ENCODE assay signal across 18 cellular contexts in the genomic region with DNA sequence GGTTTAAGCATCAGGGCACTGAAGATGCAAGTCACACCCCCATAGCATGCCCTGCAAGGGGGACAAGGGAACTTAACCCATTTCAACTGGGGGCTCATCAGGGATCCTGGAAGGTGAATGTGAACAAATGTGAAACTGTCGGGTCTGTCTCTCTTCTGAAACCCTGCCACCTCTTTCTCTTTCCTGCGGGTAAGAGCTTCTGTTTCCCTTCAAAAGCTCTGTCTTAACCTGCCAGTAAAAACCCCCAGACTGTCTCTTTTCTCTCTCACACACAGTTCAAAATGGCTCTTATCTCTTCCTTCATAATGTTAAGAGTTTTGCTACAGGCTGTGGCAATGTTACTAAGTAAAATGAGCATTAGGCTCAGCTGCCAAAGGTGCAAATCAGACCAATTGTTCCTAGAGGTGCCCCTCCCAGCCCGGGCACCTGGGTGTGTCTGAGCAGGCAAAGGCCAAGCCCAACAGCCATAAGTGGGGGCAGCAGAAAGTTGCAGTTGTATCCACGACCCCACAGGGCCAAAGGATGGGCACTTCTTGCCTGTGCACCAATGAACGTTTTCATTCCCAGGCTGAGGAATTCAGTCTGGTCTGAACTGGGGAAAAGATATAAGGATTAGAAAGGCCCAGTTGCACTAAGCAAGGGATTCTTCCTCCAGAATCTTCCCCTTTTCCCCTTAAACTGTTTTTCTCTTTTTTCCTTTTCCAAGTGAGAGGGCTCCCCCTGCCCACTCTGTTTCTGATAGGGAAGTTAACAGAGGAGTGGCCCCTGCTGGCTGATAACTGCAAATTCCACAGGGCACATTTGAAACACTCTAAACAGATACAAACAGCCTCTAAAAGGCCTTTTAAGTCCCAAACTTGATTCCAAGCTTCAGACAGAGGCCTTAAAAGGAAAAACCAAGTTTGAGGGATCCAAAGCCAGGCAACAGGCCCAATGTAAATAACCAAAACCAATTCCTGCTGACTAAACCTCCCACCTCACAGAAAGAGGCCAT.
DNase-seq lines count a peak whose midpoint lies in the region; ATAC-seq and TF ChIP-seq lines count a peak whose summit lies in the region.
"Had no signal": no experiment of that assay in that cellular context is flagged by ENCODE, and none has a peak within 500 bp of the region (broad histone marks: within the 10 kb centered on the region; RNA-seq: fewer than 3 reads in every experiment).

No MANE protein-coding gene starts in this region.

- H3K9ac ChIP-seq in MM.1S (ENCODE audit: low read length), result no peak overlapping the region
- H3K9ac ChIP-seq: KMS-11 had no signal

- H3K27me3 Mint-ChIP-seq in neural crest cell (ENCODE audit: low read depth), result no peaks in the 10 kb centered on the region
- H3K27me3 Mint-ChIP-seq: activated naive CD8-positive, alpha-beta T cell; central memory CD8-positive, alpha-beta T cell; stimulated activated naive CD8-positive, alpha-beta T cell treated with anti-CD3 and anti-CD28 coated beads, Interleukin-15, amount 100 ng/mL, for 72 hours had no signal

- no peaks in the 10 kb centered on the region for H3K9me2 ChIP-seq in MM.1S (replicated peaks; ENCODE audit: insufficient read depth, low read length)

- no peaks in the 10 kb centered on the region for H3K79me2 ChIP-seq in MM.1S (ENCODE audit: low read length)

- H3K4me3 Mint-ChIP-seq in neural crest cell, result no peak overlapping the region
- H3K4me3 Mint-ChIP-seq: activated naive CD8-positive, alpha-beta T cell; CD14-positive monocyte; central memory CD8-positive, alpha-beta T cell; stimulated activated naive CD8-positive, alpha-beta T cell treated with anti-CD3 and anti-CD28 coated beads, Interleukin-15, amount 100 ng/mL, for 72 hours; T-helper 2 cell treated with Interferon-gamma antibody and Interleukin-4, amounts not matched to agents 5 μg/mL and 100 μg/mL, for 36 hours had no signal

- H3K4me3 ChIP-seq in H7 (ENCODE audit: insufficient read depth, low read depth, low read length) (no peak overlapping the region), MM.1S (ENCODE audit: low read length) (no peak overlapping the region), brain microvascular endothelial cell (ENCODE audit: low read depth, low read length) (no peak overlapping the region), left lung (no peak overlapping the region)
- H3K4me3 ChIP-seq: gastroesophageal sphincter, GM12878, prostate gland had no signal

- H2AFZ ChIP-seq in MM.1S (ENCODE audit: low read length), result peak overlapping the region; percentile 79

- TF ChIP-seq CTCF in MM.1S (IDR thresholded peaks at IDR 0.05; ENCODE audit: low read length) (peak; percentile 48), brain microvascular endothelial cell (IDR thresholded peaks at IDR 0.05; ENCODE audit: low read depth, low read length, missing control alignments) (peak; percentile 56), neural crest cell (conservative IDR thresholded peaks at IDR 0.05) (peak; percentile 53), left lung (IDR thresholded peaks at IDR 0.05) (no peak)

- peaks cover 16% of the 10 kb centered on the region for H3K4me1 ChIP-seq in MM.1S (ENCODE audit: low read length)
- no peaks in the 10 kb centered on the region for H3K4me1 ChIP-seq in left lung
- H3K4me1 ChIP-seq: gastroesophageal sphincter, prostate gland had no signal

- no peaks in the 10 kb centered on the region for H3K4me1 Mint-ChIP-seq in neural crest cell
- H3K4me1 Mint-ChIP-seq: CD14-positive monocyte; central memory CD8-positive, alpha-beta T cell; stimulated activated naive CD8-positive, alpha-beta T cell treated with anti-CD3 and anti-CD28 coated beads, Interleukin-15, amount 100 ng/mL, for 72 hours had no signal

- H3K9me3 Mint-ChIP-seq in neural crest cell, result peaks cover 3% of the 10 kb centered on the region

- H3K27ac ChIP-seq in MM.1S (ENCODE audit: low read length), result peak overlapping the region; percentile 56; the same call in 1 of the 2 replicates
- no peak overlapping the region for H3K27ac ChIP-seq in brain microvascular endothelial cell
- no peak overlapping the region for H3K27ac ChIP-seq in left lung
- H3K27ac ChIP-seq: gastroesophageal sphincter, KMS-11, prostate gland had no signal

- no peaks in the 10 kb centered on the region for H3K36me3 Mint-ChIP-seq in neural crest cell (ENCODE audit: low read depth)
- H3K36me3 Mint-ChIP-seq: activated naive CD8-positive, alpha-beta T cell; CD14-positive monocyte had no signal

- no peaks in the 10 kb centered on the region for H4K20me1 ChIP-seq in MM.1S (ENCODE audit: insufficient read depth, low read length)

- H3K27ac Mint-ChIP-seq in neural crest cell (ENCODE audit: unreplicated experiment), result no peak overlapping the region
- H3K27ac Mint-ChIP-seq: activated naive CD8-positive, alpha-beta T cell; CD14-positive monocyte; stimulated activated naive CD8-positive, alpha-beta T cell treated with anti-CD3 and anti-CD28 coated beads, Interleukin-15, amount 100 ng/mL, for 72 hours; T-helper 2 cell treated with Interferon-gamma antibody and Interleukin-4, amounts not matched to agents 5 μg/mL and 100 μg/mL, for 36 hours had no signal

- intact Hi-C loops in left lung (cut with DNase I), result no loop called here

- H3K4me2 ChIP-seq in MM.1S (ENCODE audit: low read depth, low read length), result peak overlapping the region; percentile 32; the same call in 1 of the 2 replicates
- H3K4me2 ChIP-seq: KMS-11 had no signal

- in situ Hi-C loops in brain microvascular endothelial cell (cut with HindIII; ENCODE audit: low pct_ligation_motif_present, low sequenced_read_pairs), result no loop called here

- H3K27me3 ChIP-seq in H7 (ENCODE audit: control insufficient read depth, insufficient read depth, low read length) (no peaks in the 10 kb centered on the region), MM.1S (replicated peaks; ENCODE audit: insufficient read depth, low read length) (no peaks in the 10 kb centered on the region), brain microvascular endothelial cell (replicated peaks) (no peaks in the 10 kb centered on the region), left lung (no peaks in the 10 kb centered on the region)
- H3K27me3 ChIP-seq: gastroesophageal sphincter had no signal

- H3F3A ChIP-seq in MM.1S (ENCODE audit: insufficient read depth, low read length), result no peaks in the 10 kb centered on the region

- peak; percentile 16 for DNase-seq in H7
- DNase-seq in MM.1S, result peak; percentile 53
- DNase-seq in brain microvascular endothelial cell, result no peak
- no peak for DNase-seq in neural crest cell (ENCODE audit: low read depth, low spot score)
- no peak for DNase-seq in left lung
- DNase-seq: activated CD8-positive, alpha-beta memory T cell treated with anti-CD3 and anti-CD28 coated beads, Interleukin-2, amount 50 U/mL, for 48 hours; stimulated activated CD4-positive, alpha-beta T cell treated with anti-CD3 and anti-CD28 coated beads, Interleukin-12 subunit alpha, Interleukin-12 subunit beta, amount 100 ng/mL, for 4 hours; stimulated activated naive CD8-positive, alpha-beta T cell treated with anti-CD3 and anti-CD28 coated beads, Interleukin-15, amount 100 ng/mL, for 72 hours had no signal

- H3K36me3 ChIP-seq in H7 (replicated peaks; ENCODE audit: control insufficient read depth, insufficient read depth, low read length) (no peaks in the 10 kb centered on the region), MM.1S (replicated peaks; ENCODE audit: insufficient read depth, low read length) (no peaks in the 10 kb centered on the region), brain microvascular endothelial cell (replicated peaks) (no peaks in the 10 kb centered on the region), left lung (no peaks in the 10 kb centered on the region)
- H3K36me3 ChIP-seq: gastroesophageal sphincter, prostate gland had no signal

- H3K9me3 ChIP-seq in MM.1S (replicated peaks; ENCODE audit: insufficient read depth, low read length), result no peaks in the 10 kb centered on the region
- peaks cover 0 to 44% of the 10 kb centered on the region in 2 donors for H3K9me3 ChIP-seq in left lung
- H3K9me3 ChIP-seq: prostate gland had no signal

- no peak for ATAC-seq in GM21717 (IDR thresholded peaks at IDR 0.05; ENCODE audit: unreplicated experiment)
- no peak for ATAC-seq in left lung
- no peak for ATAC-seq in HG03039 (IDR thresholded peaks at IDR 0.05; ENCODE audit: unreplicated experiment)
- ATAC-seq: gastroesophageal sphincter; GM12878; stimulated activated naive CD8-positive, alpha-beta T cell treated with anti-CD3 and anti-CD28 coated beads, Interleukin-15, amount 100 ng/mL, for 72 hours had no signal

Comparison
In these comparisons a context has a peak if more than half of its experiments do, and no peak if none do; other contexts are left out.
1. DNase-seq: peak in H7 (single experiment) and MM.1S (single experiment); none in brain microvascular endothelial cell (single experiment), neural crest cell (single experiment) and left lung (0 of 2).
2. CTCF ChIP-seq: peak in MM.1S (single experiment), brain microvascular endothelial cell (single experiment) and neural crest cell (single experiment); none in left lung (0 of 2).